Comparison of ENCODE assay signal across 8 cellular contexts in genomic region chr1:1779691-1780597, GRCh38. TPM values are rescaled to one million over a fixed set of nuclear protein-coding genes. Genes with fewer than 3 reads are reported as not detected.
A peak's percentile ranks its signal among the peaks of the same experiment; 100 is the strongest.
DNase-seq lines count a peak whose midpoint lies in the region; ATAC-seq and TF ChIP-seq lines count a peak whose summit lies in the region.

No MANE protein-coding gene starts in this region.

- H3K36me3 ChIP-seq in ACC112 (ENCODE audit: insufficient read depth, low read length) (no peaks in the 10 kb centered on the region), prostate gland (no peaks in the 10 kb centered on the region)

- H3K79me2 ChIP-seq in ACC112 (ENCODE audit: control insufficient read depth, insufficient read depth, low read length, unreplicated experiment): peaks cover 30% of the 10 kb centered on the region

- no peaks in the 10 kb centered on the region for H3K9me3 ChIP-seq in prostate gland

- H3K4me1 ChIP-seq in ACC112 (ENCODE audit: control insufficient read depth, insufficient read depth, low read length, unreplicated experiment): peaks cover 64% of the 10 kb centered on the region
- H3K4me1 ChIP-seq in prostate gland (replicated peaks): peaks cover 18% of the 10 kb centered on the region

- H3K27me3 ChIP-seq in ACC112 (ENCODE audit: insufficient read depth, low read length): no peaks in the 10 kb centered on the region
- H3K27me3 ChIP-seq in prostate gland (replicated peaks; ENCODE audit: insufficient read depth): no peaks in the 10 kb centered on the region

- DNase-seq in T-helper 9 cell (peak; percentile 32), caudate nucleus (lab: John Stamatoyannopoulos, UW) (peak in 30 of 61 donors; percentile 16 to 80 (median 44)), medulla oblongata (ENCODE audit: extremely low spot score) (peak; percentile 69), prostate gland (ENCODE audit: low spot score) (no peak)
- DNase-seq in stimulated activated naive CD8-positive, alpha-beta T cell treated with anti-CD3 and anti-CD28 coated beads, Interleukin-15, Interleukin-2, amounts not matched to agents 100 U/mL and 50 U/mL, for 24 hours: peak; percentile 65

- intact Hi-C loops in prostate gland (cut with DNase I): loop anchor here (5.0 kb wide), 1 partner anchor 112 kb away; the partner anchor contains the start of gene GNB1

- H3K27ac ChIP-seq in ACC112 (ENCODE audit: low read depth, low read length): peak overlapping the region; percentile 80
- peak overlapping the region; percentile 90 for H3K27ac ChIP-seq in caudate nucleus (ENCODE audit: low read depth, low read length)
- H3K27ac ChIP-seq in prostate gland: peak overlapping the region in 1 of 2 donors; percentile 43

- 65% methylated on average over 19 of the region's 19 CpGs for WGBS in prostate gland

- peak in 1 of 4 experiments; percentile 4 for TF ChIP-seq CTCF in prostate gland (IDR thresholded peaks at IDR 0.05)

- no peak overlapping the region for H2AFZ ChIP-seq in ACC112 (ENCODE audit: low read length, unreplicated experiment)

- H3K4me3 ChIP-seq in ACC112 (ENCODE audit: low read depth, low read length) (peak overlapping the region; percentile 45; the same call in 1 of the 2 replicates), prostate gland (no peak overlapping the region)

- no peak for TF ChIP-seq POLR2A in prostate gland (IDR thresholded peaks at IDR 0.05)

- ATAC-seq in GM18873 (IDR thresholded peaks at IDR 0.05; ENCODE audit: low FRiP score, unreplicated experiment) (peak; percentile 29), HG03457 (IDR thresholded peaks at IDR 0.05; ENCODE audit: unreplicated experiment) (peak; percentile 27)
- ATAC-seq in stimulated activated naive CD8-positive, alpha-beta T cell treated with anti-CD3 and anti-CD28 coated beads, Interleukin-15, Interleukin-2, amounts not matched to agents 100 U/mL and 50 U/mL, for 24 hours: peak; percentile 20

RNA-seq across cellular contexts. Expression of gene NADK, which starts 1.7 kb away (rescaled TPM):
- total RNA-seq in prostate gland: 10 to 100 TPM; 64.5 to 91.1 TPM

RNA-seq across cellular contexts. Expression of gene CDK11A, which starts 55.8 kb away (rescaled TPM):
- total RNA-seq in prostate gland: 10 to 100 TPM; 31.1 to 47.4 TPM
